ENCODE assay signal across 10 cellular contexts in the genomic region with DNA sequence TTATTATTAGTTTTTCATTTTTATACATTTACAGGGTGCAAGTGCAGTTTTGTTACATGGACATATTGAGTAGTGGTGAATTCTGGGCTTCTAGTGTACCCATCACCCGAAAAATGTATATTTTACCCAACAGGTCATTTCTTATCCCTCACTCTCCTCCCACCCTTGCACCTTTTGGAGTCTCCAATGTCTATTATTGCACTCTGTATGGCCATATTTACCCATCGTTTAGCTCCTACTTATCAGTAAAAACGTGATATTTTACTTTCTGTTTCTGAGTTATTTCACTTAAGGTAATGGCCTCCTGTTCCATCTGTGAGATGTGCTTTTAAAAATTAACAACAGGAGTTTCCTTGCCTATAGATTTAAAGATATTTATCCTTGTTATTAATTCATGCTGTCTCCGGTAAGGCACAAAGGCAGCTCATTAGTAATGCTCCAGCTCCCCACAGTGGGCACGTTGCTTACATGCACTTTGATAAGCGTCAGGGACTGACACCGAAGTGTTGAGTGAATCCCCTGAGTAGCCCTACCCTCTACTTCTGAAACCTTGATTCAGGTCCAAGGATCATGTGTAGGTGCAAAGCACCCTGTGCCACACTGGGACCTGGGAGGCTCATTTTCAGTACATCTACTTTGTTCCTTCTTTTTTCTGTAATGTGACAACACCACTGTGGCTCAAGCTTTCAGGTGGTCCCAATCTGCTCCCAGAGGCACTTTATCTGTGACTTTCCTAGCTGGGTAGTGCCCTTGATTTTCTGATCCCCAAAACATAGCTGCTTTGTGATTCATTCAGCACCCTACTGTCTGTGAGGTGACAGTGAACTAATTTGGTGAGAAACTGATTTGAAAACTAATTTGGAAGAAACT. TPM values are rescaled to one million over a fixed set of nuclear protein-coding genes. Genes with fewer than 3 reads are reported as not detected.
DNase-seq lines count a peak whose midpoint lies in the region; ATAC-seq, FAIRE-seq and TF ChIP-seq lines count a peak whose summit lies in the region.
"Had no signal": no experiment of that assay in that cellular context is flagged by ENCODE, and none has a peak within 500 bp of the region (broad histone marks: within the 10 kb centered on the region; RNA-seq: fewer than 3 reads in every experiment).

No MANE protein-coding gene starts in this region.

- BruUV-seq in Panc1 (replicated peaks; lab: Mats Ljungman, UMichigan) (no TSS peak), HepG2 (replicated peaks; lab: Mats Ljungman, UMichigan) (no TSS peak)

- H3K9me3 ChIP-seq in Panc1 (ENCODE audit: control insufficient read depth, insufficient read depth, low read depth, low read length): no peaks in the 10 kb centered on the region
- no peaks in the 10 kb centered on the region for H3K9me3 ChIP-seq in breast epithelium
- H3K9me3 ChIP-seq in HepG2 (ENCODE audit: low read length): no peaks in the 10 kb centered on the region
- no peaks in the 10 kb centered on the region for H3K9me3 ChIP-seq in tibial nerve

- TF ChIP-seq RAD21 in Ishikawa (IDR thresholded peaks at IDR 0.05; ENCODE audit: low read depth) (peak; percentile 71), HepG2 (CRISPR knock-in tag; IDR thresholded peaks at IDR 0.05) (peak; percentile 53; the same call in 1 of the 2 replicates)

- FAIRE-seq in HepG2 (lab: Jason Lieb, UNC): peak; percentile 66
- FAIRE-seq: G401.6 had no signal

- H2AFZ ChIP-seq in HepG2 (ENCODE audit: low read length): no peak overlapping the region

- CTCF ChIA-PET in Panc1 (lab: Charles Lee) (interaction anchor here (0.7 to 1.4 kb wide), 2 partner anchors 75 to 190 kb away, joined by 3 to 8 read pairs; no protein-coding TSS in a partner anchor), HepG2 (lab: Yijun Ruan, JAX; ENCODE audit: low intra/inter-chr PET ratio, low total read pairs) (interaction anchor here (0.9 to 2.1 kb wide), 6 partner anchors 190 to 292 kb away, joined by 3 to 8 read pairs (median 4); no protein-coding TSS in a partner anchor)

- TF ChIP-seq CTCF in Panc1 (IDR thresholded peaks at IDR 0.05) (peak; percentile 69), breast epithelium (IDR thresholded peaks at IDR 0.05) (peak in 2 of 3 donors; percentile 32 to 36), HepG2 (CRISPR knock-in tag; IDR thresholded peaks at IDR 0.05) (peak; percentile 82), tibial nerve (IDR thresholded peaks at IDR 0.05) (peak in 3 of 5 experiments; percentile 34 to 48 (median 39))

- ATAC-seq in activated CD4-positive, CD25-positive, alpha-beta regulatory T cell treated with anti-CD3 and anti-CD28 coated beads, Interleukin-2, amount 50 U/mL, for 24 hours: peak; percentile 38 to 61
- ATAC-seq in GM21825 (IDR thresholded peaks at IDR 0.05; ENCODE audit: unreplicated experiment) (peak; percentile 84), Panc1 (peak; percentile 94), HepG2 (peak; percentile 99)

- H4K20me1 ChIP-seq in HepG2 (ENCODE audit: insufficient read depth, low read length): no peaks in the 10 kb centered on the region

- H3K4me1 ChIP-seq in Panc1 (ENCODE audit: control insufficient read depth, insufficient read depth, low read length): no peaks in the 10 kb centered on the region
- no peaks in the 10 kb centered on the region for H3K4me1 ChIP-seq in breast epithelium
- H3K4me1 ChIP-seq in HepG2 (ENCODE audit: insufficient read depth, low read length): no peaks in the 10 kb centered on the region
- H3K4me1 ChIP-seq in tibial nerve: peaks cover 0 to 9% (median 0%) of the 10 kb centered on the region in 4 donors

- H3K36me3 ChIP-seq in Panc1 (ENCODE audit: control insufficient read depth, insufficient read depth, low read length) (no peaks in the 10 kb centered on the region), breast epithelium (no peaks in the 10 kb centered on the region), HepG2 (replicated peaks in 1 of 2; ENCODE audit: control insufficient read depth in 1 of 2, insufficient read depth in 2 of 2, low read length in 2 of 2) (no peaks in the 10 kb centered on the region), tibial nerve (no peaks in the 10 kb centered on the region)

- TF ChIP-seq EP300 in Ishikawa (IDR thresholded peaks at IDR 0.05; ENCODE audit: borderline replicate concordance): no peak
- TF ChIP-seq EP300 in HepG2 (IDR thresholded peaks at IDR 0.05; ENCODE audit: low read depth in 2 of 2, low read length in 2 of 2): no peak
- TF ChIP-seq EP300 in HepG2 (CRISPR knock-in tag; IDR thresholded peaks at IDR 0.05; ENCODE audit: borderline replicate concordance): no peak
- no peak for TF ChIP-seq EP300 in tibial nerve (IDR thresholded peaks at IDR 0.05)

- in situ Hi-C loops in Panc1 (cut with HindIII; ENCODE audit: low pct_unique_long_range_greater_than_20kb, low sequenced_read_pairs) (no loop called here), HepG2 (cut with HindIII; ENCODE audit: extremely low pct_ligation_motif_present, low pct_unique_long_range_greater_than_20kb) (no loop called here)

- H3K4me2 ChIP-seq in HepG2 (ENCODE audit: low read depth, low read length): no peak overlapping the region

- no peak overlapping the region for H3K4me3 ChIP-seq in Panc1 (ENCODE audit: low read depth in 2 of 2, low read length in 2 of 2)
- H3K4me3 ChIP-seq in breast epithelium: no peak overlapping the region
- H3K4me3 ChIP-seq in HepG2 (replicated peaks in 1 of 3; ENCODE audit: insufficient read depth in 1 of 3, low read depth in 2 of 3, low read length in 3 of 3): no peak overlapping the region
- no peak overlapping the region for H3K4me3 ChIP-seq in tibial nerve

- 2% methylated on average over 7 of the region's 7 CpGs for WGBS in HepG2 (ENCODE audit: low lambda C conversion rate)
- 16 to 21% methylated on average over 7 of the region's 7 CpGs for WGBS in tibial nerve, 2 donors

- no peaks in the 10 kb centered on the region for H3K79me2 ChIP-seq in HepG2 (ENCODE audit: insufficient read depth, low read length)

- TF ChIP-seq POLR2A in breast epithelium (IDR thresholded peaks at IDR 0.05) (no peak), HepG2 (IDR thresholded peaks at IDR 0.05; ENCODE audit: insufficient read depth in 1 of 2, low read depth in 2 of 2, low read length in 2 of 2) (no peak), tibial nerve (IDR thresholded peaks at IDR 0.05) (no peak)

- POLR2A ChIA-PET in Panc1 (lab: Charles Lee): no interaction called here
- POLR2A ChIA-PET in HepG2 (lab: Yijun Ruan, JAX): no interaction called here

- no peak overlapping the region for H3K9ac ChIP-seq in HepG2 (ENCODE audit: insufficient read depth, low read depth, low read length)

- intact Hi-C loops in Panc1 (cut with micrococcal nuclease; ENCODE audit: unreplicated experiment) (loop anchor here (5.0 to 10.0 kb wide), 2 partner anchors 290 to 377 kb away; no protein-coding TSS in a partner anchor), breast epithelium (cut with DNase I; ENCODE audit: low total_unique reads) (loop anchor here (2.0 kb wide), 1 partner anchor 33 kb away; no protein-coding TSS in a partner anchor), HepG2 (cut with micrococcal nuclease; ENCODE audit: unreplicated experiment) (loop anchor here (1.0 to 2.0 kb wide), 4 partner anchors 189 to 378 kb away; no protein-coding TSS in a partner anchor)

- DNase-seq in activated CD4-positive, CD25-positive, alpha-beta regulatory T cell treated with anti-CD3 and anti-CD28 coated beads, Interleukin-2, amount 50 U/mL, for 72 hours: no peak
- DNase-seq in Panc1 (ENCODE audit: low read depth, low spot score) (peak; percentile 55), breast epithelium (ENCODE audit: low spot score in 2 of 2) (no peak), HepG2 (ENCODE audit: low spot score) (peak; percentile 55), tibial nerve (ENCODE audit: low spot score in 2 of 2) (peak in 1 of 2 donors; percentile 15)

- no peak overlapping the region for H3K27ac ChIP-seq in Panc1 (ENCODE audit: low read length)
- no peak overlapping the region for H3K27ac ChIP-seq in breast epithelium
- no peak overlapping the region for H3K27ac ChIP-seq in HepG2 (ENCODE audit: extremely low read length, insufficient read depth, low read length)
- H3K27ac ChIP-seq in tibial nerve: no peak overlapping the region

- H3K27me3 ChIP-seq in Panc1 (ENCODE audit: control insufficient read depth, insufficient read depth, low read length): peaks cover 10% of the 10 kb centered on the region; the same call in 1 of the 2 replicates
- no peaks in the 10 kb centered on the region for H3K27me3 ChIP-seq in breast epithelium
- H3K27me3 ChIP-seq in HepG2 (ENCODE audit: control insufficient read depth in 1 of 2, insufficient read depth in 2 of 2, low read length in 2 of 2): no peaks in the 10 kb centered on the region
- no peaks in the 10 kb centered on the region for H3K27me3 ChIP-seq in tibial nerve

RNA-seq across cellular contexts. Expression of gene HYAL4, which starts 27.3 kb away (rescaled TPM):
- total RNA-seq in Panc1 (2021; ENCODE audit: unreplicated experiment) (not detected), breast epithelium (under 1 TPM in 1 of 3 donors, not detected in 2; 0.15 TPM), HepG2 (2016; rRNA removed; fragmentation: Illumina TruSeq; extraction: Trizol) (not detected in 2 replicates), tibial nerve (not detected)
- not detected for polyA plus RNA-seq in Panc1 (2012; ENCODE audit: insufficient read length)
- not detected in 2 replicates for total RNA-seq in HepG2 (2016; cell fraction: cytosol; rRNA removed; fragmentation: Illumina TruSeq; extraction: Trizol; ENCODE audit: low read depth)
- total RNA-seq in HepG2 (2016; cell fraction: insoluble cytoplasmic fraction; rRNA removed; fragmentation: Illumina TruSeq; extraction: Trizol): not detected in 2 replicates
- not detected in 2 replicates for total RNA-seq in HepG2 (2016; cell fraction: membrane; rRNA removed; fragmentation: Illumina TruSeq; extraction: Trizol)
- total RNA-seq in HepG2 (2016; cell fraction: nucleus; rRNA removed; fragmentation: Illumina TruSeq; extraction: Trizol): not detected in 2 replicates
- polyA plus RNA-seq in HepG2 (2011; rRNA removed): not detected in 2 replicates
- not detected in 2 replicates for polyA plus RNA-seq in HepG2 (2011; cell fraction: cytosol; rRNA removed)
- not detected in 2 replicates for polyA plus RNA-seq in HepG2 (2011; cell fraction: nucleus; rRNA removed)
- polyA plus RNA-seq in HepG2 (2012): not detected in 2 replicates
- not detected in 2 replicates for polyA plus RNA-seq in HepG2 (2016; cell fraction: cytosol; fragmentation: Illumina TruSeq; extraction: Trizol; ENCODE audit: low read depth)
- polyA plus RNA-seq in HepG2 (2016; cell fraction: insoluble cytoplasmic fraction; fragmentation: Illumina TruSeq; extraction: Trizol; ENCODE audit: low read depth): not detected in 2 replicates
- not detected in 2 replicates for polyA plus RNA-seq in HepG2 (2016; cell fraction: membrane; fragmentation: Illumina TruSeq; extraction: Trizol; ENCODE audit: low read depth)
- not detected in 2 replicates for polyA plus RNA-seq in HepG2 (2016; cell fraction: nucleus; fragmentation: Illumina TruSeq; extraction: Trizol; ENCODE audit: insufficient read depth, low read depth)
- 0.26 TPM in 1 of 2 replicates, not detected in the other for polyA minus RNA-seq in HepG2 (2011; rRNA and poly(A)+ RNA removed; ENCODE audit: low replicate concordance)
- polyA minus RNA-seq in HepG2 (2011; cell fraction: cytosol; rRNA and poly(A)+ RNA removed): not detected in 2 replicates
- polyA minus RNA-seq in HepG2 (2011; cell fraction: nucleus; rRNA and poly(A)+ RNA removed): not detected in 2 replicates
- polyA plus RNA-seq: esophagus had no signal

RNA-seq across cellular contexts. Expression of gene SPAM1, which starts 52.8 kb away (rescaled TPM):
- not detected for total RNA-seq in Panc1 (2021; ENCODE audit: unreplicated experiment)
- polyA plus RNA-seq in Panc1 (2012; ENCODE audit: insufficient read length): not detected
- total RNA-seq in breast epithelium: not detected
- total RNA-seq in HepG2 (2016; rRNA removed; fragmentation: Illumina TruSeq; extraction: Trizol): not detected in 2 replicates
- total RNA-seq in HepG2 (2016; cell fraction: cytosol; rRNA removed; fragmentation: Illumina TruSeq; extraction: Trizol; ENCODE audit: low read depth): not detected in 2 replicates
- total RNA-seq in HepG2 (2016; cell fraction: insoluble cytoplasmic fraction; rRNA removed; fragmentation: Illumina TruSeq; extraction: Trizol): not detected in 2 replicates
- total RNA-seq in HepG2 (2016; cell fraction: membrane; rRNA removed; fragmentation: Illumina TruSeq; extraction: Trizol): not detected in 2 replicates
- total RNA-seq in HepG2 (2016; cell fraction: nucleus; rRNA removed; fragmentation: Illumina TruSeq; extraction: Trizol): not detected in 2 replicates
- polyA plus RNA-seq in HepG2 (2011; rRNA removed): not detected in 2 replicates
- polyA plus RNA-seq in HepG2 (2011; cell fraction: cytosol; rRNA removed): not detected in 2 replicates
- not detected in 2 replicates for polyA plus RNA-seq in HepG2 (2011; cell fraction: nucleus; rRNA removed)
- not detected in 2 replicates for polyA plus RNA-seq in HepG2 (2012)
- polyA plus RNA-seq in HepG2 (2016; cell fraction: cytosol; fragmentation: Illumina TruSeq; extraction: Trizol; ENCODE audit: low read depth): not detected in 2 replicates
- not detected in 2 replicates for polyA plus RNA-seq in HepG2 (2016; cell fraction: insoluble cytoplasmic fraction; fragmentation: Illumina TruSeq; extraction: Trizol; ENCODE audit: low read depth)
- not detected in 2 replicates for polyA plus RNA-seq in HepG2 (2016; cell fraction: membrane; fragmentation: Illumina TruSeq; extraction: Trizol; ENCODE audit: low read depth)
- polyA plus RNA-seq in HepG2 (2016; cell fraction: nucleus; fragmentation: Illumina TruSeq; extraction: Trizol; ENCODE audit: insufficient read depth, low read depth): not detected in 2 replicates
- polyA minus RNA-seq in HepG2 (2011; rRNA and poly(A)+ RNA removed; ENCODE audit: low replicate concordance): not detected in 2 replicates
- not detected in 2 replicates for polyA minus RNA-seq in HepG2 (2011; cell fraction: cytosol; rRNA and poly(A)+ RNA removed)
- not detected in 2 replicates for polyA minus RNA-seq in HepG2 (2011; cell fraction: nucleus; rRNA and poly(A)+ RNA removed)
- not detected for total RNA-seq in tibial nerve
- polyA plus RNA-seq: esophagus had no signal

Comparison
In these comparisons a context has a peak if more than half of its experiments do, and no peak if none do; other contexts are left out.
1. DNase-seq: peak in Panc1 (single experiment) and HepG2 (single experiment); none in activated CD4-positive, CD25-positive, alpha-beta regulatory T cell treated with anti-CD3 and anti-CD28 coated beads, Interleukin-2, amount 50 U/mL, for 72 hours (single experiment) and breast epithelium (0 of 2).
2. Peak in every context shown above with its lines, with median percentiles within 50 percentile points of each other: ATAC-seq and CTCF ChIP-seq.